Comparison of ENCODE assay signal across 13 cellular contexts in the genomic region with DNA sequence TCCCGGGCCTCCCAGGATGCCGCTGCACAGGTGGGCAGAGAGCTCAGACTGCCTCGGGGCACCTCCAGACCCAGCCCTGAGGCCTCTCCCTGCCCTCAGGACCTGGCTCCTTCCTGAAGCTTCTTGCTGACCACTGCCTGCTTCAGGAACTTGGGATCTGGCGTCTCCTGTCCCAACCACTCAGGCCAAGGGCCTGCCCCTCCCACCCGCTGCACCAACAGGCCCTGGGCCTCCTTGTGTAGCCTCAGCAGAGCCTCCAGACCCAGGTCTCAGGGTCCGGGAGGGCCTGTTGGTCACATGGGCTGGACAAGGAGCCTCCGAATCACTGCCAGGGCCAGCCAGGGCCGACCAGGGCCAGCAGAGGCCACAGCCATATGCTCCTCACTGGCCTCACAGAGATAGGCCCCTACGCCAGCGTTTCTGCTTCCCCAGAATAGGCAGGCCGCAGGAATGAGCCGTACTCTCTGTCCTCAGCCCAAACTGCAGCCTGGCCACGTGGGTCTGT. TPM values are rescaled to one million over a fixed set of nuclear protein-coding genes. Genes with fewer than 3 reads are reported as not detected.
DNase-seq lines count a peak whose midpoint lies in the region; ATAC-seq and TF ChIP-seq lines count a peak whose summit lies in the region.
"Had no signal": no experiment of that assay in that cellular context is flagged by ENCODE, and none has a peak within 500 bp of the region (broad histone marks: within the 10 kb centered on the region; RNA-seq: fewer than 3 reads in every experiment).

No MANE protein-coding gene starts in this region.

- CTCF ChIA-PET in RWPE1 (lab: Yijun Ruan, JAX), result no interaction called here

- no peak overlapping the region for H2AFZ ChIP-seq in osteoblast (ENCODE audit: low read length)
- H2AFZ ChIP-seq: PC-9 had no signal

- H3K4me3 ChIP-seq in osteoblast (ENCODE audit: insufficient read depth, low read length), result no peak overlapping the region
- H3K4me3 ChIP-seq: PC-9 had no signal

- H3K4me1 ChIP-seq in osteoblast (ENCODE audit: insufficient read depth, low read length), result peaks cover 34% of the 10 kb centered on the region

- TF ChIP-seq CTCF in RWPE1 (conservative IDR thresholded peaks at IDR 0.05; ENCODE audit: low read depth) (no peak), osteoblast (IDR thresholded peaks at IDR 0.05; ENCODE audit: extremely low read depth, low read depth, low read length) (no peak)

- peaks cover 62% of the 10 kb centered on the region for H4K20me1 ChIP-seq in osteoblast (ENCODE audit: insufficient read depth, low read length)

- intact Hi-C loops in head of caudate nucleus (cut with DNase I), result no loop called here

- peak; percentile 2 for DNase-seq in 8988T
- DNase-seq in RWPE1 (ENCODE audit: low spot score), result no peak
- DNase-seq in head of caudate nucleus, result peak in 25 of 42 donors; percentile 2 to 42 (median 10)
- DNase-seq in osteoblast (ENCODE audit: insufficient read length, low spot score, missing footprints), result peak; percentile 80
- no peak for DNase-seq in GF-D8 (lab: John Stamatoyannopoulos, UW)
- no peak for DNase-seq in NCI-H1092 (lab: John Stamatoyannopoulos, UW)
- no peak for DNase-seq in NCI-H1436 (lab: John Stamatoyannopoulos, UW)
- DNase-seq: NCI-H1930; PC-9; stimulated activated CD4-positive, alpha-beta T cell treated with anti-CD3 and anti-CD28 coated beads, Interleukin-12 subunit alpha, Interleukin-12 subunit beta, amount 100 ng/mL, for 4 hours; stimulated activated naive CD4-positive, alpha-beta T cell had no signal

- H3K9me3 ChIP-seq in osteoblast (ENCODE audit: low read depth, low read length), result no peaks in the 10 kb centered on the region

- H3K36me3 ChIP-seq in osteoblast (ENCODE audit: insufficient read depth, low read length), result peaks cover 16% of the 10 kb centered on the region

- H3K79me2 ChIP-seq in osteoblast (ENCODE audit: insufficient read depth, low read length), result peaks cover 64% of the 10 kb centered on the region

- H3K4me2 ChIP-seq in osteoblast (ENCODE audit: insufficient read depth, low read length), result no peak overlapping the region
- H3K4me2 ChIP-seq: PC-9 had no signal

- POLR2A ChIA-PET in RWPE1 (lab: Yijun Ruan, JAX; ENCODE audit: low non-redundant PET), result no interaction called here

- peak overlapping the region; percentile 91 for H3K27ac ChIP-seq in RWPE1
- H3K27ac ChIP-seq in osteoblast (ENCODE audit: low read depth, low read length), result no peak overlapping the region
- H3K27ac ChIP-seq: PC-9 had no signal

- no peaks in the 10 kb centered on the region for H3K27me3 ChIP-seq in osteoblast (ENCODE audit: insufficient read depth, low read length)

- no peak for ATAC-seq in GM19035 (IDR thresholded peaks at IDR 0.05; ENCODE audit: unreplicated experiment)
- ATAC-seq: esophagus mucosa had no signal

RNA-seq across cellular contexts. Expression of a gene that starts 2.8 kb away (rescaled TPM):
- total RNA-seq in osteoblast, result 53.3 and 56.8 TPM in 2 replicates

RNA-seq across cellular contexts. Expression of a gene that starts 17.2 kb away (rescaled TPM):
- 8.7 and 9.7 TPM in 2 replicates for total RNA-seq in osteoblast

RNA-seq across cellular contexts. Expression of a gene that starts 17.2 kb away (rescaled TPM):
- 2.9 and 4.1 TPM in 2 replicates for total RNA-seq in osteoblast

Comparison
In these comparisons a context has a peak if more than half of its experiments do, and no peak if none do; other contexts are left out.
1. DNase-seq: peak in 8988T (single experiment), head of caudate nucleus (25 of 42) and osteoblast (single experiment); none in RWPE1 (single experiment), GF-D8 (single experiment), NCI-H1092 (single experiment) and NCI-H1436 (single experiment).